22 cellular contexts compared by ENCODE assay signal in genomic region chr3:145981057-145981456, GRCh38.
DNase-seq lines count a peak whose midpoint lies in the region; ATAC-seq, FAIRE-seq and TF ChIP-seq lines count a peak whose summit lies in the region.
"Had no signal": no experiment of that assay in that cellular context is flagged by ENCODE, and none has a peak within 500 bp of the region (broad histone marks: within the 10 kb centered on the region; RNA-seq: fewer than 3 reads in every experiment).

No MANE protein-coding gene starts in this region.

- H2AFZ ChIP-seq in astrocyte (ENCODE audit: low read depth, low read length) (no peak overlapping the region), trophoblast cell (ENCODE audit: insufficient read depth, low read length, poor library complexity) (no peak overlapping the region)

- H2BK120ac ChIP-seq in trophoblast cell (ENCODE audit: insufficient read depth, low read length, poor library complexity) = no peak overlapping the region

- FAIRE-seq in astrocyte (lab: Jason Lieb, UNC) = no peak
- FAIRE-seq: A549, GM19239, RCC 7860 had no signal

- no peak overlapping the region for H2BK12ac ChIP-seq in trophoblast cell (ENCODE audit: low read length)

- H3K4me1 ChIP-seq in astrocyte (ENCODE audit: insufficient read depth, low read length) (no peaks in the 10 kb centered on the region), foreskin keratinocyte (no peaks in the 10 kb centered on the region), trophoblast cell (ENCODE audit: control insufficient read depth in 1 of 2, insufficient read depth in 2 of 2, low read length in 2 of 2) (no peaks in the 10 kb centered on the region)
- H3K4me1 ChIP-seq: A549, SJCRH30 had no signal

- ATAC-seq in foreskin keratinocyte (no peak), GM21786 (IDR thresholded peaks at IDR 0.05; ENCODE audit: unreplicated experiment) (no peak)
- ATAC-seq: A549; CD8-positive, alpha-beta T cell had no signal

- H3K23ac ChIP-seq in trophoblast cell (ENCODE audit: low read length) = no peak overlapping the region

- H3K4me1 Mint-ChIP-seq in astrocyte (ENCODE audit: low read depth, unreplicated experiment) = peaks cover 10% of the 10 kb centered on the region

- no peak overlapping the region for H3K4me2 ChIP-seq in astrocyte (ENCODE audit: low read length)
- H3K4me2 ChIP-seq in trophoblast cell (ENCODE audit: low read length) = no peak overlapping the region
- H3K4me2 ChIP-seq: A549 had no signal

- H3K27ac ChIP-seq in astrocyte (ENCODE audit: low read depth, low read length) = no peak overlapping the region
- no peak overlapping the region for H3K27ac ChIP-seq in foreskin keratinocyte
- no peak overlapping the region for H3K27ac ChIP-seq in trophoblast cell (ENCODE audit: low read depth, low read length)
- H3K27ac ChIP-seq: A549, SJCRH30 had no signal

- peaks cover 2% of the 10 kb centered on the region for H3K9me3 Mint-ChIP-seq in astrocyte (ENCODE audit: unreplicated experiment)

- no CpG with 5 or more reads among the region's 2 CpGs for WGBS in trophoblast cell (ENCODE audit: extremely low coverage, insufficient coverage, insufficient read length)

- H4K91ac ChIP-seq in trophoblast cell (ENCODE audit: low read depth, low read length) = no peak overlapping the region

- no peak overlapping the region for H3K4me3 Mint-ChIP-seq in astrocyte (ENCODE audit: unreplicated experiment)
- H3K4me3 Mint-ChIP-seq: CD8-positive, alpha-beta T cell had no signal

- TF ChIP-seq CTCF in astrocyte (IDR thresholded peaks at IDR 0.05; ENCODE audit: insufficient read depth, low read depth, low read length) = no peak
- TF ChIP-seq CTCF in foreskin keratinocyte (conservative IDR thresholded peaks at IDR 0.05) = no peak

- H3K27me3 ChIP-seq in astrocyte (ENCODE audit: insufficient read depth, low read length) (no peaks in the 10 kb centered on the region), foreskin keratinocyte (no peaks in the 10 kb centered on the region), trophoblast cell (ENCODE audit: insufficient read depth, low read length) (no peaks in the 10 kb centered on the region)
- H3K27me3 ChIP-seq: SJCRH30 had no signal

- H3K36me3 Mint-ChIP-seq in astrocyte (ENCODE audit: low read depth, unreplicated experiment) = no peaks in the 10 kb centered on the region
- H3K36me3 Mint-ChIP-seq: CD8-positive, alpha-beta T cell had no signal

- H3K27ac Mint-ChIP-seq in astrocyte (ENCODE audit: unreplicated experiment) = peak overlapping the region; percentile 1
- H3K27ac Mint-ChIP-seq: CD8-positive, alpha-beta T cell had no signal

- H3K18ac ChIP-seq in trophoblast cell (ENCODE audit: low read length) = no peak overlapping the region

- H3K9me3 ChIP-seq in astrocyte (ENCODE audit: insufficient read depth, low read depth, low read length) (peaks cover 2% of the 10 kb centered on the region), trophoblast cell (ENCODE audit: insufficient read depth, low read depth, low read length) (no peaks in the 10 kb centered on the region)
- H3K9me3 ChIP-seq: A549, SJCRH30 had no signal

- no peaks in the 10 kb centered on the region for H4K20me1 ChIP-seq in astrocyte (ENCODE audit: insufficient read depth, low read length)

- no peaks in the 10 kb centered on the region for H3K27me3 Mint-ChIP-seq in astrocyte (ENCODE audit: low read depth, unreplicated experiment)

- H4K8ac ChIP-seq in trophoblast cell (ENCODE audit: low read depth, low read length) = no peak overlapping the region

- DNase-seq in AG20443 (ENCODE audit: low spot score) = peak; percentile 6
- DNase-seq in astrocyte (ENCODE audit: low read depth) = peak; percentile 50
- peak; percentile 24 to 69 for DNase-seq in foreskin keratinocyte
- DNase-seq in trophoblast cell = peak; percentile 47 to 84
- no peak for DNase-seq in Ammon's horn (ENCODE audit: low spot score)
- no peak for DNase-seq in DMS153 (lab: John Stamatoyannopoulos, UW)
- DNase-seq: C1 segment of cervical spinal cord; CD8-positive, alpha-beta T cell; H7; Kasumi-1; MM.1S; NCI-H1048; NCI-H1417 treated with DMSO at 0.1 percent for 48 hours; NCI-H187; NCI-H446; NCI-H526; OCI-M1; SJCRH30 had no signal

- H2AK5ac ChIP-seq in trophoblast cell (ENCODE audit: low read length) = no peak overlapping the region

- no peak overlapping the region for H4K12ac ChIP-seq in trophoblast cell (ENCODE audit: low read depth, low read length)

- H3K36me3 ChIP-seq in astrocyte (ENCODE audit: insufficient read depth, low read length) = no peaks in the 10 kb centered on the region
- H3K36me3 ChIP-seq in trophoblast cell (ENCODE audit: control insufficient read depth in 1 of 2, insufficient read depth in 2 of 2, low read length in 2 of 2) = no peaks in the 10 kb centered on the region
- H3K36me3 ChIP-seq: SJCRH30 had no signal

- H3K4ac ChIP-seq in trophoblast cell (ENCODE audit: low read depth, low read length) = no peak overlapping the region

- no peak overlapping the region for H2BK5ac ChIP-seq in trophoblast cell (ENCODE audit: low read depth, low read length, poor library complexity)

- H3K14ac ChIP-seq in trophoblast cell (ENCODE audit: low read length) = no peak overlapping the region

- no peak overlapping the region for H3K4me3 ChIP-seq in astrocyte (ENCODE audit: insufficient read depth, low read depth, low read length)
- no peak overlapping the region for H3K4me3 ChIP-seq in trophoblast cell (ENCODE audit: low read depth, low read length)
- H3K4me3 ChIP-seq: A549, SJCRH30 had no signal

- H3K9ac ChIP-seq in astrocyte (ENCODE audit: low read length) (no peak overlapping the region), trophoblast cell (ENCODE audit: low read length) (no peak overlapping the region)

- no peaks in the 10 kb centered on the region for H3K79me1 ChIP-seq in trophoblast cell (ENCODE audit: low read length)

- H3K79me2 ChIP-seq in astrocyte (ENCODE audit: insufficient read depth, low read length) (no peaks in the 10 kb centered on the region), trophoblast cell (ENCODE audit: control insufficient read depth, insufficient read depth, low read length, poor library complexity) (no peaks in the 10 kb centered on the region)

Comparison
In these comparisons a context has a peak if more than half of its experiments do, and no peak if none do; other contexts are left out.
1. DNase-seq: peak in AG20443 (single experiment), astrocyte (single experiment), foreskin keratinocyte (2 of 2) and trophoblast cell (2 of 2); none in Ammon's horn (single experiment) and DMS153 (single experiment).